In genomic region chr3:147410126-147410517, GRCh38 we compare ENCODE assay signal across 15 cellular contexts. TPM values are rescaled to one million over a fixed set of nuclear protein-coding genes. Genes with fewer than 3 reads are reported as not detected.
DNase-seq lines count a peak whose midpoint lies in the region; ATAC-seq, FAIRE-seq and TF ChIP-seq lines count a peak whose summit lies in the region.
"Had no signal": no experiment of that assay in that cellular context is flagged by ENCODE, and none has a peak within 500 bp of the region (broad histone marks: within the 10 kb centered on the region; RNA-seq: fewer than 3 reads in every experiment).

No MANE protein-coding gene starts in this region.

- FAIRE-seq in small intestine (lab: Jason Lieb, UNC), result no peak
- FAIRE-seq: bronchial epithelial cell had no signal

- peak overlapping the region; percentile 28 for H2AFZ ChIP-seq in neural cell (ENCODE audit: low read depth, low read length)

- no peaks in the 10 kb centered on the region for H4K20me1 ChIP-seq in neural cell (ENCODE audit: insufficient read depth)

- H3K36me3 ChIP-seq in heart right ventricle (no peaks in the 10 kb centered on the region), neural cell (ENCODE audit: insufficient read depth, low read length) (no peaks in the 10 kb centered on the region), aorta (ENCODE audit: control insufficient read depth in 1 of 2, insufficient read depth in 2 of 2, low read length in 1 of 2) (no peaks in the 10 kb centered on the region), small intestine (ENCODE audit: control insufficient read depth in 2 of 2, insufficient read depth in 2 of 2, low read length in 2 of 2) (no peaks in the 10 kb centered on the region)

- H3K9me3 ChIP-seq in heart right ventricle (no peaks in the 10 kb centered on the region), neural cell (ENCODE audit: low read length) (no peaks in the 10 kb centered on the region), aorta (ENCODE audit: control insufficient read depth, low read length) (peaks cover 4% of the 10 kb centered on the region), small intestine (ENCODE audit: control insufficient read depth, low read depth) (no peaks in the 10 kb centered on the region)

- TF ChIP-seq CTCF in heart right ventricle (IDR thresholded peaks at IDR 0.05), result no peak
- no peak for TF ChIP-seq CTCF in dorsolateral prefrontal cortex (IDR thresholded peaks at IDR 0.05 in 54 of 56, conservative IDR thresholded peaks at IDR 0.05 in 2 of 56; ENCODE audit: low read depth in 1 of 56, partially characterized antibody in 56 of 56)
- TF ChIP-seq CTCF in neural cell (IDR thresholded peaks at IDR 0.05; ENCODE audit: poor library complexity, severe bottlenecking), result no peak

- H3K4me1 ChIP-seq in heart right ventricle, result peaks cover 0 to 48% (median 36%) of the 10 kb centered on the region in 9 donors
- no peaks in the 10 kb centered on the region for H3K4me1 ChIP-seq in aorta (ENCODE audit: control insufficient read depth in 1 of 2, insufficient read depth in 2 of 2, low read length in 2 of 2)
- H3K4me1 ChIP-seq in small intestine (ENCODE audit: control insufficient read depth in 2 of 2, insufficient read depth in 1 of 2, low read depth in 1 of 2, low read length in 1 of 2), result peaks cover 0 to 3% of the 10 kb centered on the region in 2 donors
- H3K4me1 ChIP-seq: foreskin keratinocyte had no signal

- no peak for TF ChIP-seq RAD21 in neural cell (conservative IDR thresholded peaks at IDR 0.05)

- H3K4me3 ChIP-seq in heart right ventricle (peak overlapping the region in 9 of 10 donors; percentile 7 to 49 (median 32)), dorsolateral prefrontal cortex (peak overlapping the region; percentile 44 to 80 (median 67)), neural cell (ENCODE audit: low read length) (peak overlapping the region; percentile 92), aorta (ENCODE audit: low read length in 2 of 2) (peak overlapping the region in 1 of 2 donors; percentile 15), small intestine (ENCODE audit: low read depth in 1 of 2, low read length in 2 of 2) (peak overlapping the region in 1 of 2 donors; percentile 24)

- intact Hi-C loops in heart right ventricle (cut with DNase I) (no loop called here), Right ventricle myocardium inferior (cut with DNase I) (no loop called here), dorsolateral prefrontal cortex (cut with DNase I) (no loop called here), aorta (cut with DNase I) (no loop called here)

- H3K27ac ChIP-seq in heart right ventricle (no peak overlapping the region), dorsolateral prefrontal cortex (peak overlapping the region; percentile 11 to 99 (median 84)), neural cell (ENCODE audit: low read length) (peak overlapping the region; percentile 92), aorta (ENCODE audit: low read depth in 1 of 2, low read length in 2 of 2) (no peak overlapping the region), small intestine (ENCODE audit: low read depth in 1 of 2, low read length in 1 of 2) (no peak overlapping the region)
- H3K27ac ChIP-seq: foreskin keratinocyte had no signal

- peak overlapping the region; percentile 89 for H3K4me2 ChIP-seq in neural cell (ENCODE audit: low read length)

- H3K9me2 ChIP-seq in neural cell (ENCODE audit: insufficient read depth, low read length), result no peaks in the 10 kb centered on the region

- H3K27me3 ChIP-seq in heart right ventricle (peaks cover 61 to 100% (median 99%) of the 10 kb centered on the region in 7 donors), dorsolateral prefrontal cortex (peaks cover 0 to 99% (median 76%) of the 10 kb centered on the region in 45 donors), neural cell (ENCODE audit: insufficient read depth, low read depth, low read length) (peaks cover 34% of the 10 kb centered on the region), aorta (ENCODE audit: control insufficient read depth in 1 of 2, insufficient read depth in 2 of 2, low read length in 1 of 2) (no peaks in the 10 kb centered on the region), small intestine (ENCODE audit: control insufficient read depth in 2 of 2, insufficient read depth in 2 of 2, low read length in 2 of 2) (peaks cover 9 to 75% of the 10 kb centered on the region in 2 donors)

- TF ChIP-seq EP300 in neural cell (conservative IDR thresholded peaks at IDR 0.05; ENCODE audit: poor library complexity, severe bottlenecking), result no peak

- H3F3A ChIP-seq in neural cell (ENCODE audit: insufficient read depth, low read length, poor library complexity, severe bottlenecking), result peaks cover 10% of the 10 kb centered on the region

- DNase-seq in heart right ventricle, result no peak
- no peak for DNase-seq in Right ventricle myocardium inferior (ENCODE audit: missing footprints)
- DNase-seq in dorsolateral prefrontal cortex, result no peak
- peak in 1 of 2 donors; percentile 36 for DNase-seq in aorta
- no peak for DNase-seq in NCI-H1694 treated with DMSO at 0.1 percent for 48 hours (lab: John Stamatoyannopoulos, UW)
- no peak for DNase-seq in nucleus accumbens (lab: John Stamatoyannopoulos, UW)
- no peak for DNase-seq in small intestine
- DNase-seq: activated T-cell treated with anti-CD3 and anti-CD28 coated beads, Interleukin-2, amount 50 U/mL, for 4 hours; foreskin keratinocyte; NCI-H2029; PC-3; stimulated activated CD4-positive, alpha-beta T cell treated with anti-CD3 and anti-CD28 coated beads, Interleukin-1b, Interleukin-23, amount 100 ng/mL, for 48 hours had no signal

- WGBS in heart right ventricle, 2 donors, result 1 to 3% methylated on average over 49 of the region's 49 CpGs
- 4 to 5% methylated on average over 49 of the region's 49 CpGs for WGBS in aorta, 2 donors
- WGBS in small intestine, 3 donors, result 6 to 18% (median 15%) methylated on average over 34 to 49 of the region's 49 CpGs

- H3K79me2 ChIP-seq in neural cell (replicated peaks; ENCODE audit: insufficient read depth, low read length), result peaks cover 96% of the 10 kb centered on the region

- peak overlapping the region; percentile 80 for H3K9ac ChIP-seq in neural cell (ENCODE audit: low read length)

- ATAC-seq in heart right ventricle (no peak), Right ventricle myocardium inferior (no peak), aorta (ENCODE audit: low FRiP score) (peak; percentile 47)
- ATAC-seq: foreskin keratinocyte, PC-3 had no signal

TF ChIP-seq in neural cell, 6 proteins besides CTCF, POLR2A, EP300 and RAD21:
- TF ChIP-seq REST (IDR thresholded peaks at IDR 0.05; ENCODE audit: borderline replicate concordance) (peak; percentile 6), TAF1 (IDR thresholded peaks at IDR 0.05; ENCODE audit: low read depth) (no peak)

RNA-seq across cellular contexts. Expression of gene ZIC1, which starts 1.0 kb away (rescaled TPM):
- not detected for total RNA-seq in heart right ventricle
- not detected for polyA plus RNA-seq in heart right ventricle
- total RNA-seq in Right ventricle myocardium inferior, result not detected
- total RNA-seq in dorsolateral prefrontal cortex, result 100 to 1,000 TPM in 1 of 120 experiments, 10 to 100 TPM in 119; 17.4 to 211 (median 34.4) TPM
- polyA plus RNA-seq in neural cell, result 134 and 183 TPM in 2 replicates
- polyA minus RNA-seq in neural cell, result 166 and 196 TPM in 2 replicates
- total RNA-seq in aorta, result 1 to 10 TPM in 1 of 2 donors, under 1 TPM in 1; 0.99 to 1.7 TPM
- 1 to 10 TPM; 2.3 to 2.7 TPM for polyA plus RNA-seq in aorta
- not detected for polyA plus RNA-seq in small intestine
- total RNA-seq: activated T-cell treated with anti-CD3 and anti-CD28 coated beads, Interleukin-2, amount 50 U/mL, for 4 hours; bronchial epithelial cell; foreskin keratinocyte; HT1080; PC-3 had no signal
- polyA plus RNA-seq: foreskin keratinocyte had no signal

RNA-seq across cellular contexts. Expression of gene ZIC4, which starts 3.8 kb away (rescaled TPM):
- total RNA-seq in heart right ventricle (not detected), Right ventricle myocardium inferior (not detected), dorsolateral prefrontal cortex (10 to 100 TPM in 8 of 120 experiments, 1 to 10 TPM in 112; 1.5 to 13.5 (median 4.8) TPM), aorta (under 1 TPM; 0.09 to 0.49 TPM)
- polyA plus RNA-seq in heart right ventricle (not detected), neural cell (8.1 and 8.6 TPM in 2 replicates), aorta (1 to 10 TPM in 1 of 2 donors, under 1 TPM in 1; 0.25 to 1.4 TPM), small intestine (not detected)
- 7.5 and 9.5 TPM in 2 replicates for polyA minus RNA-seq in neural cell
- total RNA-seq: activated T-cell treated with anti-CD3 and anti-CD28 coated beads, Interleukin-2, amount 50 U/mL, for 4 hours; bronchial epithelial cell; foreskin keratinocyte; HT1080; PC-3 had no signal
- polyA plus RNA-seq: foreskin keratinocyte had no signal

Comparison
In these comparisons a context has a peak if more than half of its experiments do, and no peak if none do; other contexts are left out.
1. H3K27ac ChIP-seq: peak in dorsolateral prefrontal cortex (59 of 59) and neural cell (single experiment); none in heart right ventricle (0 of 10), aorta (0 of 2) and small intestine (0 of 2).
2. RNA of gene ZIC1, which starts 1.0 kb away (total RNA-seq): 17.4 to 211 TPM in dorsolateral prefrontal cortex; 0.99 to 1.7 TPM in aorta, not detected in heart right ventricle and not detected in Right ventricle myocardium inferior (single experiment); every median in the first group is over 4 times any median in the second.